20 cellular contexts compared by ENCODE assay signal in the genomic region with DNA sequence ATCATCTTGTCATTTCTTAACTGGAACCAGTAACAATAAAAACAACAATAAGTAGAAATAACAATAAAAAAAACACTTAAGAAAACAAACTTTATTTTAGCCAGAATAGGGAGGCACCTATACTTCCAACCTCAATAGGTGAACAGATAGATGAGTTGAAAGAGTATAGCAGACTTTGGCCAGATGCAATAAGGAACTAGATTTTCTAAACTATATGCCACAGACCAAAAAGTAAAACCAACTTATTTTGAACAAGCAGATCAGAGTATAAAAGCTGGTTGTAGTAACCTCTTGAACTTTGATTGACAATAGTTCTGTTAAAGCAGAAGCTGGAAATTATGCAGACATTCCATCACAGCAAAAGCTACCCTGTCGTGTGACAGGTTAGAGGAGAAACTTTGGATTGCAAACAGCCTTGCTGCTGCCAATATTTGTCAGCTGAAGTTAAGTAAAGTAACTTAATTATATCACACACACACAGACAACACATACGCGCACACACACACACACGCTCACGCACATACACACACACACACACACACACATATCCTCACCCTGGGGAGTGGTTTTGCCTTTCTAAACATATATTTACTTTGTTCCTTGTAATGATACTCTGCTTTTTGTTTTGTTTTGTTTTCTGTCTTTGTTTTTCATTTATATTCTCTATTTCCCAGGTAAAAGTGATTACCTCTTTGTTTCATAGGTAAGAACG.
DNase-seq lines count a peak whose midpoint lies in the region; ATAC-seq, FAIRE-seq and TF ChIP-seq lines count a peak whose summit lies in the region.
"Had no signal": no experiment of that assay in that cellular context is flagged by ENCODE, and none has a peak within 500 bp of the region (broad histone marks: within the 10 kb centered on the region; RNA-seq: fewer than 3 reads in every experiment).

No MANE protein-coding gene starts in this region.

- no peaks in the 10 kb centered on the region for H3F3A ChIP-seq in GM23248 (ENCODE audit: insufficient read depth)

- no peak for TF ChIP-seq POLR2A in H1 (IDR thresholded peaks at IDR 0.05; ENCODE audit: control extremely low read depth in 1 of 2, low read depth in 2 of 2, low read length in 2 of 2)
- no peak for TF ChIP-seq POLR2A in transverse colon (IDR thresholded peaks at IDR 0.05)

- in situ Hi-C loops in transverse colon (cut with MboI; ENCODE audit: low pct_ligation_motif_present in 1 of 4, low pct_unique_long_range_greater_than_20kb in 1 of 4, low sequenced_read_pairs in 3 of 4) (no loop called here), GM23248 (cut with MboI) (no loop called here)

- H3K18ac ChIP-seq in H1 (ENCODE audit: extremely low read depth, low read length) = no peak overlapping the region
- no peak overlapping the region for H3K18ac ChIP-seq in neuronal stem cell (ENCODE audit: low read length)

- H3K4me2 ChIP-seq in H1 (ENCODE audit: insufficient read depth in 1 of 2, low read depth in 2 of 2, low read length in 2 of 2) (no peak overlapping the region), neuronal stem cell (ENCODE audit: insufficient read depth, low read length, poor library complexity, severe bottlenecking) (no peak overlapping the region), GM23248 (ENCODE audit: unreplicated experiment) (no peak overlapping the region)

- H2BK12ac ChIP-seq in H1 (ENCODE audit: low read depth, low read length) = no peak overlapping the region
- no peak overlapping the region for H2BK12ac ChIP-seq in neuronal stem cell (ENCODE audit: low read length)

- H2BK15ac ChIP-seq in H1 (ENCODE audit: low read length) (no peak overlapping the region), neuronal stem cell (ENCODE audit: low read length) (no peak overlapping the region)

- H3K27me3 ChIP-seq in H1 (replicated peaks in 1 of 4; ENCODE audit: control insufficient read depth in 3 of 4, extremely low read depth in 1 of 4, insufficient read depth in 3 of 4, low read length in 3 of 4) (no peaks in the 10 kb centered on the region), neuronal stem cell (ENCODE audit: control insufficient read depth in 3 of 3, insufficient read depth in 3 of 3, low read depth in 1 of 3, low read length in 3 of 3) (no peaks in the 10 kb centered on the region), transverse colon (no peaks in the 10 kb centered on the region), GM23248 (replicated peaks; ENCODE audit: insufficient read depth) (no peaks in the 10 kb centered on the region)

- 85% methylated on average over 6 of the region's 6 CpGs; no CpG with 5 or more reads in 1 of the 2 experiments for WGBS in H1 (ENCODE audit: extremely low coverage in 1 of 2, insufficient coverage in 1 of 2, insufficient read length in 1 of 2, insufficient replicate concordance in 2 of 2, low coverage in 1 of 2, low lambda C conversion rate in 2 of 2, missing lambda C conversion rate in 1 of 2), 2 experiments
- 100% methylated on average over 2 of the region's 6 CpGs; no CpG with 5 or more reads in 1 of the 2 donors for WGBS in neuronal stem cell (ENCODE audit: extremely low coverage in 2 of 2, insufficient read length in 2 of 2, insufficient replicate concordance in 1 of 2), 2 donors
- 29 to 53% methylated on average over 2 to 6 of the region's 6 CpGs for WGBS in transverse colon (ENCODE audit: low coverage in 1 of 2), 2 donors
- WGBS in GM23248 (ENCODE audit: low coverage in 1 of 2, low lambda C conversion rate in 2 of 2, missing lambda C conversion rate in 2 of 2), 2 experiments = 29 to 37% methylated on average over 6 of the region's 6 CpGs

- POLR2A ChIA-PET in H1 (lab: Charles Lee; ENCODE audit: partially characterized antibody) = no interaction called here

- no peak for TF ChIP-seq RAD21 in H1 (IDR thresholded peaks at IDR 0.05 in 1 of 2, conservative IDR thresholded peaks at IDR 0.05 in 1 of 2; ENCODE audit: low read depth in 2 of 2, low read length in 2 of 2)

- no peak overlapping the region for H3K56ac ChIP-seq in H1 (replicated peaks; ENCODE audit: insufficient read length, low read depth, low read length)

- intact Hi-C loops in mucosa of descending colon (cut with DNase I, micrococcal nuclease) (no loop called here), transverse colon (cut with DNase I; ENCODE audit: low total_unique reads) (no loop called here)

- H4K20me1 ChIP-seq in H1 (replicated peaks in 1 of 2; ENCODE audit: control insufficient read depth in 1 of 2, insufficient read depth in 2 of 2, low read length in 2 of 2) (no peaks in the 10 kb centered on the region), GM23248 (ENCODE audit: insufficient read depth) (no peaks in the 10 kb centered on the region)

- CTCF ChIA-PET in H1 (lab: Charles Lee; ENCODE audit: partially characterized antibody) = interaction anchor here (0.7 kb wide), 1 partner anchor 10 kb away, joined by 3 read pairs; no protein-coding TSS in a partner anchor

- H3K79me2 ChIP-seq in H1 (ENCODE audit: control insufficient read depth in 1 of 2, insufficient read depth in 2 of 2, low read length in 2 of 2) (no peaks in the 10 kb centered on the region), GM23248 (ENCODE audit: insufficient read depth) (no peaks in the 10 kb centered on the region)

- DNase-seq in H1 (ENCODE audit: low read depth in 1 of 2, low spot score in 2 of 2) = no peak
- peak in 2 of 3 donors; percentile 28 to 54 for DNase-seq in mucosa of descending colon
- no peak for DNase-seq in neuronal stem cell (ENCODE audit: low spot score)
- peak; percentile 8 for DNase-seq in transverse colon
- DNase-seq in GM23248 = no peak
- DNase-seq in hypothalamus (lab: John Stamatoyannopoulos, UW) = no peak
- DNase-seq: C1 segment of cervical spinal cord; Calu3; CD4-positive, alpha-beta memory T cell; COR-L47; DMS53; DMS79 treated with DMSO at 0.1 percent for 48 hours; GF-D8; GOT3; H7; HCEC 1CT had no signal

- ATAC-seq in mucosa of descending colon = peak; percentile 72
- ATAC-seq in GM21390 (IDR thresholded peaks at IDR 0.05; ENCODE audit: unreplicated experiment) = no peak
- no peak for ATAC-seq in stimulated activated memory B cell treated with anti-CD40 and anti-IgM and Interleukin-4, amounts not matched to agents 10 μg/mL and 1 μg/mL and 100 μg/mL, for 72 hours

- H3K27ac Mint-ChIP-seq in stimulated activated memory B cell treated with anti-CD40 and anti-IgM and Interleukin-4, amounts not matched to agents 10 μg/mL and 1 μg/mL and 100 μg/mL, for 72 hours = no peak overlapping the region
- H3K27ac Mint-ChIP-seq: CD4-positive, alpha-beta memory T cell had no signal

- H3K14ac ChIP-seq in H1 (ENCODE audit: insufficient read length) (no peak overlapping the region), neuronal stem cell (ENCODE audit: low read length) (no peak overlapping the region)

- H3K23ac ChIP-seq in H1 (ENCODE audit: insufficient read length) = no peak overlapping the region
- H3K23ac ChIP-seq in neuronal stem cell (ENCODE audit: low read depth, low read length, poor library complexity) = no peak overlapping the region

- no peaks in the 10 kb centered on the region for H3K9me3 Mint-ChIP-seq in stimulated activated memory B cell treated with anti-CD40 and anti-IgM and Interleukin-4, amounts not matched to agents 10 μg/mL and 1 μg/mL and 100 μg/mL, for 72 hours

- H3K9me2 ChIP-seq in GM23248 (ENCODE audit: insufficient read depth) = no peaks in the 10 kb centered on the region

- TF ChIP-seq CTCF in H1 (IDR thresholded peaks at IDR 0.05; ENCODE audit: control extremely low read depth in 1 of 3, insufficient read depth in 1 of 3, low read depth in 1 of 3, low read length in 3 of 3) = no peak
- TF ChIP-seq CTCF in mucosa of descending colon (IDR thresholded peaks at IDR 0.05) = no peak
- no peak for TF ChIP-seq CTCF in transverse colon (IDR thresholded peaks at IDR 0.05)

- no peaks in the 10 kb centered on the region for H3K36me3 ChIP-seq in H1 (ENCODE audit: control insufficient read depth in 2 of 4, insufficient read depth in 4 of 4, low read length in 3 of 4)
- no peaks in the 10 kb centered on the region for H3K36me3 ChIP-seq in mucosa of descending colon (ENCODE audit: low read depth)
- H3K36me3 ChIP-seq in neuronal stem cell (replicated peaks in 1 of 2; ENCODE audit: control insufficient read depth in 2 of 2, insufficient read depth in 2 of 2, low read length in 2 of 2) = no peaks in the 10 kb centered on the region
- H3K36me3 ChIP-seq in transverse colon = no peaks in the 10 kb centered on the region
- H3K36me3 ChIP-seq in GM23248 (ENCODE audit: low read depth) = no peaks in the 10 kb centered on the region

- H3K27ac ChIP-seq in H1 (ENCODE audit: low read depth, low read length) (no peak overlapping the region), neuronal stem cell (replicated peaks; ENCODE audit: low read length) (no peak overlapping the region), transverse colon (no peak overlapping the region), GM23248 (no peak overlapping the region)

- H3K79me1 ChIP-seq in H1 (ENCODE audit: low read depth, low read length) (no peaks in the 10 kb centered on the region), neuronal stem cell (ENCODE audit: low read depth, low read length) (no peaks in the 10 kb centered on the region)

- H3K4me1 Mint-ChIP-seq in stimulated activated memory B cell treated with anti-CD40 and anti-IgM and Interleukin-4, amounts not matched to agents 10 μg/mL and 1 μg/mL and 100 μg/mL, for 72 hours = no peaks in the 10 kb centered on the region
- H3K4me1 Mint-ChIP-seq: CD4-positive, alpha-beta memory T cell had no signal

- H3K9me3 ChIP-seq in H1 (ENCODE audit: insufficient read depth in 2 of 2, low read depth in 1 of 2, low read length in 1 of 2) = peaks cover 12 to 15% of the 10 kb centered on the region in 2 experiments
- no peaks in the 10 kb centered on the region for H3K9me3 ChIP-seq in mucosa of descending colon
- H3K9me3 ChIP-seq in neuronal stem cell (replicated peaks in 1 of 2; ENCODE audit: control insufficient read depth in 2 of 2, insufficient read depth in 1 of 2, low read depth in 1 of 2, low read length in 2 of 2) = peaks cover 0 to 18% of the 10 kb centered on the region in 2 donors
- H3K9me3 ChIP-seq in transverse colon = no peaks in the 10 kb centered on the region
- H3K9me3 ChIP-seq in GM23248 (ENCODE audit: low read depth) = no peaks in the 10 kb centered on the region

- TF ChIP-seq EP300 in H1 (IDR thresholded peaks at IDR 0.05; ENCODE audit: borderline replicate concordance in 1 of 2, low read depth in 2 of 2, low read length in 2 of 2) (no peak), transverse colon (IDR thresholded peaks at IDR 0.05; ENCODE audit: low read depth) (no peak)

- H2BK5ac ChIP-seq in H1 (ENCODE audit: low read depth, low read length) = no peak overlapping the region
- no peak overlapping the region for H2BK5ac ChIP-seq in neuronal stem cell (ENCODE audit: low read length)

- H4K8ac ChIP-seq in H1 (ENCODE audit: extremely low read depth, insufficient read depth, low read length) (no peak overlapping the region), neuronal stem cell (ENCODE audit: low read depth, low read length) (no peak overlapping the region)

- H3K4ac ChIP-seq in H1 (replicated peaks; ENCODE audit: insufficient read length, low read depth, low read length) (no peak overlapping the region), neuronal stem cell (ENCODE audit: low read length) (no peak overlapping the region)

- H4K5ac ChIP-seq in H1 (ENCODE audit: insufficient read length, low read depth, low read length) = no peak overlapping the region

- no peak overlapping the region for H2BK120ac ChIP-seq in H1 (replicated peaks; ENCODE audit: low read depth, low read length)
- no peak overlapping the region for H2BK120ac ChIP-seq in neuronal stem cell (ENCODE audit: low read depth, low read length)

- H2AK5ac ChIP-seq in H1 (ENCODE audit: low read depth, low read length) (no peak overlapping the region), neuronal stem cell (ENCODE audit: low read depth, low read length) (no peak overlapping the region)

- no peaks in the 10 kb centered on the region for H3K27me3 Mint-ChIP-seq in stimulated activated memory B cell treated with anti-CD40 and anti-IgM and Interleukin-4, amounts not matched to agents 10 μg/mL and 1 μg/mL and 100 μg/mL, for 72 hours
- H3K27me3 Mint-ChIP-seq: CD4-positive, alpha-beta memory T cell had no signal

- H3K4me1 ChIP-seq in H1 (replicated peaks in 1 of 4; ENCODE audit: control insufficient read depth in 3 of 4, insufficient read depth in 4 of 4, low read length in 3 of 4) (peaks cover 0 to 3% (median 0%) of the 10 kb centered on the region in 4 experiments; a peak in 2 of 7 replicates), mucosa of descending colon (ENCODE audit: low read depth) (no peaks in the 10 kb centered on the region), neuronal stem cell (ENCODE audit: control insufficient read depth in 2 of 2, insufficient read depth in 1 of 2, low read depth in 1 of 2, low read length in 2 of 2) (peaks cover 0 to 7% of the 10 kb centered on the region in 2 donors), transverse colon (peaks cover 0 to 6% (median 0%) of the 10 kb centered on the region in 4 donors), GM23248 (ENCODE audit: insufficient read depth) (no peaks in the 10 kb centered on the region)

- no peak overlapping the region for H3K4me3 Mint-ChIP-seq in stimulated activated memory B cell treated with anti-CD40 and anti-IgM and Interleukin-4, amounts not matched to agents 10 μg/mL and 1 μg/mL and 100 μg/mL, for 72 hours
- H3K4me3 Mint-ChIP-seq: CD4-positive, alpha-beta memory T cell had no signal

- H3K4me3 ChIP-seq in H1 (ENCODE audit: extremely low read depth in 1 of 4, insufficient read depth in 2 of 4, low read depth in 3 of 4, low read length in 4 of 4) = no peak overlapping the region
- H3K4me3 ChIP-seq in mucosa of descending colon = no peak overlapping the region
- no peak overlapping the region for H3K4me3 ChIP-seq in neuronal stem cell (ENCODE audit: low read length in 2 of 2)
- no peak overlapping the region for H3K4me3 ChIP-seq in transverse colon
- H3K4me3 ChIP-seq in GM23248 = no peak overlapping the region

- FAIRE-seq in H1 (lab: Jason Lieb, UNC) = no peak
- FAIRE-seq: GM12891, GM18507 had no signal

- no peak overlapping the region for H2BK20ac ChIP-seq in H1 (ENCODE audit: low read length)

- H3K36me3 Mint-ChIP-seq in stimulated activated memory B cell treated with anti-CD40 and anti-IgM and Interleukin-4, amounts not matched to agents 10 μg/mL and 1 μg/mL and 100 μg/mL, for 72 hours = no peaks in the 10 kb centered on the region
- H3K36me3 Mint-ChIP-seq: CD4-positive, alpha-beta memory T cell had no signal

- H3K23me2 ChIP-seq in H1 (ENCODE audit: low read depth, low read length) = no peaks in the 10 kb centered on the region; the same call in 1 of the 2 replicates

- H3K9ac ChIP-seq in H1 (replicated peaks in 1 of 4; ENCODE audit: extremely low read depth in 1 of 4, low read depth in 3 of 4, low read length in 3 of 4) (no peak overlapping the region), neuronal stem cell (ENCODE audit: low read depth, low read length, poor library complexity) (no peak overlapping the region), GM23248 (no peak overlapping the region)

- H4K91ac ChIP-seq in H1 (replicated peaks; ENCODE audit: insufficient read length, low read length) (no peak overlapping the region), neuronal stem cell (ENCODE audit: low read depth, low read length, poor library complexity) (no peak overlapping the region)

- H2AFZ ChIP-seq in H1 (ENCODE audit: low read length) = 0 out of 2 replicates have a peak overlapping the region, but pooled peaks have one; percentile 58
- peak overlapping the region; percentile 27 for H2AFZ ChIP-seq in neuronal stem cell (ENCODE audit: low read length)
- H2AFZ ChIP-seq in GM23248 = no peak overlapping the region

Comparison
In these comparisons a context has a peak if more than half of its experiments do, and no peak if none do; other contexts are left out.
1. DNase-seq: peak in mucosa of descending colon (2 of 3) and transverse colon (single experiment); none in H1 (0 of 2), neuronal stem cell (single experiment), GM23248 (single experiment) and hypothalamus (0 of 51).